In the genomic region with DNA sequence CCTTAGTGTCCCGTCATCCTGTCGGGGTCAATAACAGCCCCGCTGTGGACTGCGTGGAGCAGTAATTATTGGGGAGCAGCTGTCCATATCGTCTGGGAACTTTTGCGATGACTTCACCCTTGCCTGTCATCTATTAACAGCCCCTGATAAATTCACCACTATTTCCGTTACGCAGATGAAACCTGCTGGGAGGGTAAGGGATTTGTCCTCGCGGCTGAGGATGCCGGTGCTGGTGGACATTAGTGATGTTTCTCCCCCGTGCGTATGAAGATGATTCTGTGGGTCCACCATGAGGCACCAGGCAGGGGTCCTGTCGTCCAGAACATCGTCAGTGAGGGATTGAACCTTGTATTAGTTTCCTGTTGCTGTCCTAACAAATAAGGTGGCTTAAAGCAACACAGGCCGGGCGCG, we compare ENCODE assay signal across 8 cellular contexts. TPM values are rescaled to one million over a fixed set of nuclear protein-coding genes. Genes with fewer than 3 reads are reported as not detected.
A peak's percentile ranks its signal among the peaks of the same experiment; 100 is the strongest.
DNase-seq lines count a peak whose midpoint lies in the region; ATAC-seq and TF ChIP-seq lines count a peak whose summit lies in the region.

No MANE protein-coding gene starts in this region.

- no peak for DNase-seq in heart left ventricle
- DNase-seq in cardiac septum (ENCODE audit: low spot score) = no peak
- DNase-seq in ascending aorta (ENCODE audit: low spot score in 2 of 2) = no peak
- DNase-seq in memory B cell (ENCODE audit: low spot score in 2 of 2) = no peak
- no peak for DNase-seq in vagina (ENCODE audit: extremely low spot score in 2 of 2)
- DNase-seq in NCI-H2029 (lab: John Stamatoyannopoulos, UW) = no peak

- H3K4me3 Mint-ChIP-seq in memory B cell = peak overlapping the region; percentile 93

- intact Hi-C loops in heart left ventricle (cut with DNase I) (no loop called here), cardiac septum (cut with DNase I) (no loop called here), ascending aorta (cut with DNase I) (no loop called here), vagina (cut with DNase I) (no loop called here)

- H3K9me3 ChIP-seq in heart left ventricle (peaks cover 0 to 8% (median 0%) of the 10 kb centered on the region in 12 donors), ascending aorta (no peaks in the 10 kb centered on the region), vagina (no peaks in the 10 kb centered on the region)

- no peaks in the 10 kb centered on the region for H3K27me3 ChIP-seq in heart left ventricle
- no peaks in the 10 kb centered on the region for H3K27me3 ChIP-seq in ascending aorta
- H3K27me3 ChIP-seq in vagina = no peaks in the 10 kb centered on the region

- peaks cover 10% of the 10 kb centered on the region for H3K4me1 Mint-ChIP-seq in memory B cell

- H3K36me3 ChIP-seq in heart left ventricle (no peaks in the 10 kb centered on the region), ascending aorta (peaks cover 0 to 3% of the 10 kb centered on the region in 2 donors), vagina (no peaks in the 10 kb centered on the region)

- H3K27ac ChIP-seq in heart left ventricle = peak overlapping the region in 10 of 12 donors; percentile 95 to 99 (median 97)
- peak overlapping the region in 1 of 2 donors; percentile 94 for H3K27ac ChIP-seq in ascending aorta
- no peak overlapping the region for H3K27ac ChIP-seq in vagina

- ATAC-seq in heart left ventricle (no peak), memory B cell (ENCODE audit: low read depth) (no peak), GM21447 (IDR thresholded peaks at IDR 0.05; ENCODE audit: unreplicated experiment) (no peak), GM19397 (IDR thresholded peaks at IDR 0.05; ENCODE audit: unreplicated experiment) (no peak)

- no peaks in the 10 kb centered on the region for H3K36me3 Mint-ChIP-seq in memory B cell

- H3K27ac Mint-ChIP-seq in memory B cell = no peak overlapping the region

- H3K9me3 Mint-ChIP-seq in memory B cell = peaks cover 5% of the 10 kb centered on the region

- H3K27me3 Mint-ChIP-seq in memory B cell = no peaks in the 10 kb centered on the region

- 39 to 61% (median 54%) methylated on average over 18 of the region's 18 CpGs for WGBS in heart left ventricle, 4 donors

- no peak for TF ChIP-seq POLR2A in heart left ventricle (IDR thresholded peaks at IDR 0.05)
- TF ChIP-seq POLR2A in vagina (IDR thresholded peaks at IDR 0.05) = no peak

- H3K4me1 ChIP-seq in heart left ventricle (peaks cover 0 to 16% (median 8%) of the 10 kb centered on the region in 12 donors), ascending aorta (peaks cover 0 to 5% of the 10 kb centered on the region in 2 donors), vagina (peaks cover 16% of the 10 kb centered on the region)

- H3K4me3 ChIP-seq in heart left ventricle (peak overlapping the region; percentile 64 to 99 (median 88)), ascending aorta (peak overlapping the region; percentile 64 to 86), vagina (peak overlapping the region; percentile 81 to 96)

- TF ChIP-seq CTCF in heart left ventricle (IDR thresholded peaks at IDR 0.05) (no peak), ascending aorta (IDR thresholded peaks at IDR 0.05) (no peak), vagina (IDR thresholded peaks at IDR 0.05) (no peak)

RNA-seq across cellular contexts. Expression of a gene that starts 1.0 kb away (rescaled TPM):
- 10 to 100 TPM; 20.1 to 64.1 (median 22.6) TPM for total RNA-seq in heart left ventricle
- polyA plus RNA-seq in heart left ventricle = 10 to 100 TPM; 35.3 to 53.4 TPM
- 20.8 TPM for total RNA-seq in cardiac septum
- total RNA-seq in ascending aorta = 109 TPM
- 65.1 TPM for total RNA-seq in vagina

RNA-seq across cellular contexts. Expression of a gene that starts 26.1 kb away (rescaled TPM):
- total RNA-seq in heart left ventricle (not detected), cardiac septum (not detected), ascending aorta (not detected), vagina (38.8 TPM)
- not detected for polyA plus RNA-seq in heart left ventricle

RNA-seq across cellular contexts. Expression of a gene that starts 27.7 kb away (rescaled TPM):
- total RNA-seq in heart left ventricle (10 to 100 TPM; 26.3 to 48.4 (median 34.2) TPM), cardiac septum (43.5 TPM), ascending aorta (74.3 TPM), vagina (32.9 TPM)
- 10 to 100 TPM; 28.3 to 29.1 TPM for polyA plus RNA-seq in heart left ventricle

RNA-seq across cellular contexts. Expression of a gene that starts 53.9 kb away (rescaled TPM):
- 1 to 10 TPM in 1 of 9 donors, under 1 TPM in 1, not detected in 7; 0.50 to 3.0 TPM for total RNA-seq in heart left ventricle
- polyA plus RNA-seq in heart left ventricle = not detected
- not detected for total RNA-seq in cardiac septum
- not detected for total RNA-seq in ascending aorta
- 11.3 TPM for total RNA-seq in vagina

Comparison
In these comparisons a context has a peak if more than half of its experiments do, and no peak if none do; other contexts are left out.
1. RNA of a gene that starts 26.1 kb away (total RNA-seq): 38.8 TPM in vagina (single experiment); not detected in ascending aorta (single experiment), not detected in cardiac septum (single experiment) and not detected in heart left ventricle; every median in the first group is over 10 times any median in the second.
2. Peak in every context shown above with its lines, with median percentiles within 50 percentile points of each other: H3K4me3 ChIP-seq.